In the genomic region with DNA sequence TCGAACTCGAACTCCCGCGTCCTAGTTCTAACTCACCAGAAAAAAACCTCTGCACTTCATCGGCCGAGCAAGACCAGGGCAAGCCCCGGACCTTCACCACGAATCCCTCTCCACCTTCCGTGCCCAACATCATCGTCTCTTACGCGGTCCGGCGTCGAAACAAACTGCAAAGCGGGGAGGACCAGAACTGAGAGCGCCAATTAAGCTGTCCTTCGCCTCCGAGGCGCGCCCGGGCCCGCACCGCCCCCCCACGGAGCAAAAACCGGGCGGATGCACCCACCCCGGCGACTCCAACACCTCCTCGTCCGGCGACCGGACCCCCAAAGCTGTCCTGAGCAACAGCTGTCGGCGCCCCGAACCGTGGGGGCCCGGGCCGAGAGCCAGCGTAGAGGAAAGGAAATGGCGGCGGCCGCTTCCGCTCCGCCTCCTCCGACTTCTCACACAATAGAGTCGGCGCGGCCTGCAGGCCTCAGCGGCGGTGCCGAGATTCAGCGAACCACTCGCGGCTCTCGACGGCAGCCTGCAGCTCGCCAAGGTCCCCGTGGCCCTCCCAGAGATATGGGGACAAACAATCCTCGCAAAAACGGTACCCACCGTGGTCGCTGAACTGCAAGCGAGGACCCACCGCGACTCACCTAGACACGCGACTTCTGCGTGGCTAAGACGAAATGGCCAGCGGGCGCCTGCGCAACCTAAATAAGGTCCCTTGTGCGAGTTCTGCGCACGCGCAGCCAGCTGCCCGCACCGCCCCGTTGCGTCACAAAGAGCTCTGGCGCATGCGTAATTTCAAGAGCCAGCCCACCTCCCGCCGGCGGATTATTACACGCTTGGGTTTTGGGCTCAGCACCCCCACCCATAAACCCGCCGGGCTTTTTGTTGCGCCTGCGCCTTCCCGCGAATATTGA, we compare ENCODE assay signal across 8 cellular contexts. TPM values are rescaled to one million over a fixed set of nuclear protein-coding genes. Genes with fewer than 3 reads are reported as not detected.
DNase-seq lines count a peak whose midpoint lies in the region; ATAC-seq and TF ChIP-seq lines count a peak whose summit lies in the region.

A gene with protein sequence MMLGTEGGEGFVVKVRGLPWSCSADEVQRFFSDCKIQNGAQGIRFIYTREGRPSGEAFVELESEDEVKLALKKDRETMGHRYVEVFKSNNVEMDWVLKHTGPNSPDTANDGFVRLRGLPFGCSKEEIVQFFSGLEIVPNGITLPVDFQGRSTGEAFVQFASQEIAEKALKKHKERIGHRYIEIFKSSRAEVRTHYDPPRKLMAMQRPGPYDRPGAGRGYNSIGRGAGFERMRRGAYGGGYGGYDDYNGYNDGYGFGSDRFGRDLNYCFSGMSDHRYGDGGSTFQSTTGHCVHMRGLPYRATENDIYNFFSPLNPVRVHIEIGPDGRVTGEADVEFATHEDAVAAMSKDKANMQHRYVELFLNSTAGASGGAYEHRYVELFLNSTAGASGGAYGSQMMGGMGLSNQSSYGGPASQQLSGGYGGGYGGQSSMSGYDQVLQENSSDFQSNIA (minus strand): TSS at position 671 of the 905 bp plus-strand sequence. CDS start 538 bp downstream, at position 133.

- peak; percentile 99 for DNase-seq in GM03348 (ENCODE audit: low spot score)
- peak; percentile 97 for DNase-seq in HFF-Myc (ENCODE audit: extremely low read depth, low read depth)
- peak; percentile 99 for DNase-seq in NAMALWA (ENCODE audit: low spot score)
- DNase-seq in SK-N-DZ (ENCODE audit: low spot score): peak; percentile 99
- DNase-seq in activated naive CD4-positive, alpha-beta T cell treated with anti-CD3 and anti-CD28 coated beads for 36 hours: peak; percentile 99
- DNase-seq in non-pigmented ciliary epithelial cell (ENCODE audit: low read depth): peak; percentile 90
- peak; percentile 99 for DNase-seq in superior temporal gyrus (ENCODE audit: extremely low spot score)

- H3K4me3 Mint-ChIP-seq in activated naive CD4-positive, alpha-beta T cell treated with anti-CD3 and anti-CD28 coated beads for 36 hours: peak within 1 kb of the TSS; percentile 99

- no peaks in the 10 kb centered on the region for H3K9me3 Mint-ChIP-seq in activated naive CD4-positive, alpha-beta T cell treated with anti-CD3 and anti-CD28 coated beads for 36 hours

- TF ChIP-seq CTCF in HFF-Myc (IDR thresholded peaks at IDR 0.05; ENCODE audit: low read depth, low read length, missing control alignments) (no peak), gastroesophageal sphincter (IDR thresholded peaks at IDR 0.05) (peak in 3 of 4 experiments; percentile 7 to 28 (median 11))

- H3K36me3 ChIP-seq in gastroesophageal sphincter: peaks cover 0 to 40% of the 10 kb centered on the region in 2 donors

- peak within 1 kb of the TSS; percentile 95 for H3K4me3 ChIP-seq in HFF-Myc (replicated peaks; ENCODE audit: low read depth, low read length)
- H3K4me3 ChIP-seq in gastroesophageal sphincter: peak within 1 kb of the TSS; percentile 67 to 100

- H3K9me3 ChIP-seq in gastroesophageal sphincter: no peaks in the 10 kb centered on the region

- no peaks in the 10 kb centered on the region for H3K27me3 ChIP-seq in gastroesophageal sphincter

- CTCF ChIA-PET in activated naive CD4-positive, alpha-beta T cell treated with anti-CD3 and anti-CD28 coated beads for 36 hours (lab: Charles Lee): interaction anchor here (0.6 to 1.9 kb wide), 6 partner anchors 11 to 106 kb away, joined by 3 to 5 read pairs (median 3); a partner anchor contains a TSS

- intact Hi-C loops in activated naive CD4-positive, alpha-beta T cell treated with anti-CD3 and anti-CD28 coated beads for 36 hours (cut with micrococcal nuclease): loop anchor here (1.0 to 10.0 kb wide), 11 partner anchors 64 to 1619 kb away; a partner anchor contains a TSS

- TF ChIP-seq POLR2A in gastroesophageal sphincter (IDR thresholded peaks at IDR 0.05): peak; percentile 100

- H3K4me1 Mint-ChIP-seq in activated naive CD4-positive, alpha-beta T cell treated with anti-CD3 and anti-CD28 coated beads for 36 hours (ENCODE audit: low read depth): peaks cover 36% of the 10 kb centered on the region

- H3K36me3 Mint-ChIP-seq in activated naive CD4-positive, alpha-beta T cell treated with anti-CD3 and anti-CD28 coated beads for 36 hours (ENCODE audit: low read depth): peaks cover 53% of the 10 kb centered on the region

- H3K4me1 ChIP-seq in gastroesophageal sphincter: peaks cover 14 to 52% (median 23%) of the 10 kb centered on the region in 3 donors

- ATAC-seq in gastroesophageal sphincter: peak; percentile 93

- TF ChIP-seq EP300 in gastroesophageal sphincter (IDR thresholded peaks at IDR 0.05): no peak

- H3K27ac ChIP-seq in gastroesophageal sphincter: peak within 1 kb of the TSS; percentile 95 to 100 (median 100)

- H3K27me3 Mint-ChIP-seq in activated naive CD4-positive, alpha-beta T cell treated with anti-CD3 and anti-CD28 coated beads for 36 hours (ENCODE audit: low read depth): no peaks in the 10 kb centered on the region

- H3K27ac Mint-ChIP-seq in activated naive CD4-positive, alpha-beta T cell treated with anti-CD3 and anti-CD28 coated beads for 36 hours: peak within 1 kb of the TSS; percentile 99

- WGBS in gastroesophageal sphincter (ENCODE audit: low coverage in 1 of 2), 2 donors: 0 to 1% methylated on average over 7 to 16 of the region's 93 CpGs

RNA-seq across cellular contexts. Expression of the gene that starts here (rescaled TPM):
- polyA plus RNA-seq in SK-N-DZ (2014; cell fraction: cytosol; rRNA removed): 473 and 506 TPM in 2 replicates
- polyA plus RNA-seq in SK-N-DZ (2014; cell fraction: nucleus; rRNA removed): 1,378 and 1,791 TPM in 2 replicates
- total RNA-seq in activated naive CD4-positive, alpha-beta T cell treated with anti-CD3 and anti-CD28 coated beads for 36 hours: 100 to 1,000 TPM; 708 to 713 TPM
- total RNA-seq in gastroesophageal sphincter: 100 to 1,000 TPM; 250 to 604 (median 331) TPM

Comparison
In these comparisons a context has a peak if more than half of its experiments do, and no peak if none do; other contexts are left out.
1. Peak in every context shown above with its lines: DNase-seq, ATAC-seq, H3K4me3 ChIP-seq and H3K27ac ChIP-seq.